8 cellular contexts compared by ENCODE assay signal in the genomic region with DNA sequence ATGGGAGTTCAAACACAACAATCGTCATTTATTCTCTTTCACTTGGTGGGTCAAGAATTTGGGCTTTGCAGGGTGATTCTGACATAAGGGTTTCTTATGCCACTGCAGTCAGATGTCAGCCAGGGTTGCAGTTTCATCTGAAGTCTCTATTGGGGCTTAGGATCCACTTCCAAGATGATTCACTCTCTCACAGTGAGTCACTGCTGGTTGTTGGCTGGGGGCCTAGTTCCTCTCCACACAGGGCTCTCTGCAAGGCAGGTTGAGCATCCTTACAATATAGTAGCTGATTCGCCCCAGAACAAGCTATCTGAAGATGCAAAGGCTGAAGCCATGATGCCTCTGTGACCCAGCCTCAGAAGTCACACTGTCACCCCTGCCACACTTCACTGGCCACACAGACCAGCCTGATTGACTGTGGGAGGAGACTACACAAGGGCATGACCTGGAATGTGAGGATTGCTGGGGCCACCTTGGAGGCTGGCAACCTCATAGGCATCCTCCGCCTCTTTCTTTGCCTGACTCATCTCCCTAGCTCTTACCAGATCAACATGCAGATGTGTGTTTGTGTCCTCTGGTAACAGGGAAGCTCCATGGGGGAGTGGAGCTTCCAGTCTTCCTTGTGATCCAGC. TPM values are rescaled to one million over a fixed set of nuclear protein-coding genes. Genes with fewer than 3 reads are reported as not detected.
DNase-seq lines count a peak whose midpoint lies in the region; ATAC-seq, FAIRE-seq and TF ChIP-seq lines count a peak whose summit lies in the region.

No MANE protein-coding gene starts in this region.

- H3K36me3 Mint-ChIP-seq in stimulated activated memory B cell treated with anti-CD40 and anti-IgM and Interleukin-4, amounts not matched to agents 10 μg/mL and 1 μg/mL and 100 μg/mL, for 72 hours: peaks cover 23% of the 10 kb centered on the region

- CTCF ChIA-PET in A549 (lab: Yijun Ruan, JAX): interaction anchor here (1.0 to 2.1 kb wide), 3 partner anchors 17 to 135 kb away, joined by 3 to 10 read pairs (median 5); no protein-coding TSS in a partner anchor

- TF ChIP-seq CTCF in A549 (IDR thresholded peaks at IDR 0.05) (no peak), GM13977 (IDR thresholded peaks at IDR 0.05; ENCODE audit: extremely low read depth, insufficient read depth, missing control alignments) (no peak)

- H3K9me3 Mint-ChIP-seq in stimulated activated memory B cell treated with anti-CD40 and anti-IgM and Interleukin-4, amounts not matched to agents 10 μg/mL and 1 μg/mL and 100 μg/mL, for 72 hours: peaks cover 7% of the 10 kb centered on the region

- H3K9me3 ChIP-seq in A549: peaks cover 19% of the 10 kb centered on the region

- FAIRE-seq in A549 (lab: Jason Lieb, UNC): no peak

- H3K27ac ChIP-seq in A549: peak overlapping the region; percentile 68 to 70; a peak in 5 of 6 replicates

- H3K4me1 ChIP-seq in A549: peaks cover 38% of the 10 kb centered on the region

- no peak overlapping the region for H3K4me3 Mint-ChIP-seq in stimulated activated memory B cell treated with anti-CD40 and anti-IgM and Interleukin-4, amounts not matched to agents 10 μg/mL and 1 μg/mL and 100 μg/mL, for 72 hours

- POLR2A ChIA-PET in A549 (lab: Yijun Ruan, JAX): interaction anchor here (1.0 kb wide), 1 partner anchor 43 kb away, joined by 3 read pairs; a partner anchor contains a TSS

- peaks cover 54% of the 10 kb centered on the region for H3K4me1 Mint-ChIP-seq in stimulated activated memory B cell treated with anti-CD40 and anti-IgM and Interleukin-4, amounts not matched to agents 10 μg/mL and 1 μg/mL and 100 μg/mL, for 72 hours

- H3K4me3 ChIP-seq in A549: no peak overlapping the region

- TF ChIP-seq RAD21 in A549 (conservative IDR thresholded peaks at IDR 0.05 in 1 of 2, IDR thresholded peaks at IDR 0.05 in 1 of 2): no peak

- no peaks in the 10 kb centered on the region for H3K27me3 Mint-ChIP-seq in stimulated activated memory B cell treated with anti-CD40 and anti-IgM and Interleukin-4, amounts not matched to agents 10 μg/mL and 1 μg/mL and 100 μg/mL, for 72 hours

- WGBS in A549 (ENCODE audit: missing lambda C conversion rate): 23% methylated on average over 3 of the region's 3 CpGs

- no peak for TF ChIP-seq EP300 in A549 (IDR thresholded peaks at IDR 0.05)

- in situ Hi-C loops in GM13977 (cut with MboI; ENCODE audit: low pct_unique_long_range_greater_than_20kb, low sequenced_read_pairs, unreplicated experiment): no loop called here

- DNase-seq in A549 (ENCODE audit: low read depth in 1 of 2, low spot score in 1 of 2): peak; percentile 56 to 77
- DNase-seq in HT-29 (ENCODE audit: low spot score): peak; percentile 90
- peak; percentile 75 to 78 for DNase-seq in activated T-cell treated with anti-CD3 and anti-CD28 coated beads, Interleukin-2, amount 50 U/mL, for 48 hours
- DNase-seq in islet precursor cell: peak; percentile 66
- no peak for DNase-seq in SK-N-DZ (ENCODE audit: low spot score)
- no peak for DNase-seq in GM13977 (ENCODE audit: low spot score)

- ATAC-seq in A549 (peak; percentile 11 to 46; a peak in 5 of 6 replicates), HG02623 (IDR thresholded peaks at IDR 0.05; ENCODE audit: unreplicated experiment) (no peak)
- ATAC-seq in stimulated activated memory B cell treated with anti-CD40 and anti-IgM and Interleukin-4, amounts not matched to agents 10 μg/mL and 1 μg/mL and 100 μg/mL, for 72 hours: no peak

- peak overlapping the region; percentile 88 for H3K27ac Mint-ChIP-seq in stimulated activated memory B cell treated with anti-CD40 and anti-IgM and Interleukin-4, amounts not matched to agents 10 μg/mL and 1 μg/mL and 100 μg/mL, for 72 hours

- H3K4me2 ChIP-seq in A549: peak overlapping the region; percentile 26; the same call in 2 of the 3 replicates

- TF ChIP-seq POLR2A in A549 (IDR thresholded peaks at IDR 0.05; ENCODE audit: low read length): no peak

TF ChIP-seq in A549, 52 proteins besides CTCF, POLR2A, EP300 and RAD21:
- peak; percentile 52 for TF ChIP-seq ZFP36 (IDR thresholded peaks at IDR 0.05; ENCODE audit: borderline replicate concordance, partially characterized antibody)
- peak; percentile 21; the same call in 1 of the 2 replicates for TF ChIP-seq GATA3 (IDR thresholded peaks at IDR 0.05; ENCODE audit: borderline replicate concordance)
- TF ChIP-seq JUNB (IDR thresholded peaks at IDR 0.05): peak; percentile 64
- TF ChIP-seq, protein P1, sequence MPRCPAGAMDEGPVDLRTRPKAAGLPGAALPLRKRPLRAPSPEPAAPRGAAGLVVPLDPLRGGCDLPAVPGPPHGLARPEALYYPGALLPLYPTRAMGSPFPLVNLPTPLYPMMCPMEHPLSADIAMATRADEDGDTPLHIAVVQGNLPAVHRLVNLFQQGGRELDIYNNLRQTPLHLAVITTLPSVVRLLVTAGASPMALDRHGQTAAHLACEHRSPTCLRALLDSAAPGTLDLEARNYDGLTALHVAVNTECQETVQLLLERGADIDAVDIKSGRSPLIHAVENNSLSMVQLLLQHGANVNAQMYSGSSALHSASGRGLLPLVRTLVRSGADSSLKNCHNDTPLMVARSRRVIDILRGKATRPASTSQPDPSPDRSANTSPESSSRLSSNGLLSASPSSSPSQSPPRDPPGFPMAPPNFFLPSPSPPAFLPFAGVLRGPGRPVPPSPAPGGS (IDR thresholded peaks at IDR 0.05): no peak
- TF ChIP-seq FOSL2 (IDR thresholded peaks at IDR 0.05): peak; percentile 88
- peak; percentile 94 for TF ChIP-seq FOSL2 (CRISPR knock-in tag; IDR thresholded peaks at IDR 0.05)
TF ChIP-seq in A549: peak in this region for 4.

RNA-seq across cellular contexts. Expression of a gene that starts 4.5 kb away (rescaled TPM):
- polyA plus RNA-seq in A549 (2011; rRNA removed): 27.6 and 36.0 TPM in 2 replicates
- 108 and 125 TPM in 2 replicates for polyA plus RNA-seq in A549 (2012; cell fraction: cytosol; rRNA removed)
- 124 and 150 TPM in 2 replicates for polyA plus RNA-seq in A549 (2012; cell fraction: nucleus; rRNA removed)
- 30.3 to 34.5 TPM (median 33.2 TPM) in 3 replicates for polyA plus RNA-seq in A549 (2017; fragmentation: RNase III; extraction: RNeasy Plus Mini Kit Qiagen cat#74134 plus additional on column Dnase treatment)
- polyA minus RNA-seq in A549 (2011; rRNA and poly(A)+ RNA removed): 20.2 and 23.0 TPM in 2 replicates
- 142 and 170 TPM in 2 replicates for total RNA-seq in HT-29 (2014; rRNA removed; shearing (Covaris generic))
- polyA plus RNA-seq in SK-N-DZ (2014; cell fraction: cytosol; rRNA removed): 16.7 and 29.0 TPM in 2 replicates
- 28.9 and 39.7 TPM in 2 replicates for polyA plus RNA-seq in SK-N-DZ (2014; cell fraction: nucleus; rRNA removed)

RNA-seq across cellular contexts. Expression of a gene that starts 33.1 kb away (rescaled TPM):
- polyA plus RNA-seq in A549 (2011; rRNA removed) (0.27 and 0.66 TPM in 2 replicates), A549 (2017; fragmentation: RNase III; extraction: RNeasy Plus Mini Kit Qiagen cat#74134 plus additional on column Dnase treatment) (0.34 to 0.46 TPM (median 0.42 TPM) in 3 replicates)
- polyA plus RNA-seq in A549 (2012; cell fraction: cytosol; rRNA removed): 1.3 and 1.9 TPM in 2 replicates
- 1.7 TPM in 2 replicates for polyA plus RNA-seq in A549 (2012; cell fraction: nucleus; rRNA removed)
- polyA minus RNA-seq in A549 (2011; rRNA and poly(A)+ RNA removed): 0.25 TPM in 1 of 2 replicates, not detected in the other
- total RNA-seq in HT-29 (2014; rRNA removed; shearing (Covaris generic)): 1.6 and 4.5 TPM in 2 replicates
- polyA plus RNA-seq in SK-N-DZ (2014; cell fraction: cytosol; rRNA removed): not detected in 2 replicates
- polyA plus RNA-seq in SK-N-DZ (2014; cell fraction: nucleus; rRNA removed): not detected in 2 replicates

RNA-seq across cellular contexts. Expression of a gene that starts 42.5 kb away (rescaled TPM):
- polyA plus RNA-seq in A549 (2011; rRNA removed) (27.0 and 37.9 TPM in 2 replicates), A549 (2017; fragmentation: RNase III; extraction: RNeasy Plus Mini Kit Qiagen cat#74134 plus additional on column Dnase treatment) (60.4 to 69.6 TPM (median 62.0 TPM) in 3 replicates)
- polyA plus RNA-seq in A549 (2012; cell fraction: cytosol; rRNA removed): 54.7 and 84.0 TPM in 2 replicates
- 42.3 and 55.7 TPM in 2 replicates for polyA plus RNA-seq in A549 (2012; cell fraction: nucleus; rRNA removed)
- polyA minus RNA-seq in A549 (2011; rRNA and poly(A)+ RNA removed): 16.0 and 23.0 TPM in 2 replicates
- total RNA-seq in HT-29 (2014; rRNA removed; shearing (Covaris generic)): 45.0 and 49.7 TPM in 2 replicates
- polyA plus RNA-seq in SK-N-DZ (2014; cell fraction: cytosol; rRNA removed): 9.9 and 12.7 TPM in 2 replicates
- polyA plus RNA-seq in SK-N-DZ (2014; cell fraction: nucleus; rRNA removed): 5.5 and 6.9 TPM in 2 replicates

Comparison
In these comparisons a context has a peak if more than half of its experiments do, and no peak if none do; other contexts are left out.
1. ATAC-seq: peak in A549 (2 of 2); none in stimulated activated memory B cell treated with anti-CD40 and anti-IgM and Interleukin-4, amounts not matched to agents 10 μg/mL and 1 μg/mL and 100 μg/mL, for 72 hours (single experiment) and HG02623 (single experiment).
2. DNase-seq: peak in A549 (2 of 2), HT-29 (single experiment), activated T-cell treated with anti-CD3 and anti-CD28 coated beads, Interleukin-2, amount 50 U/mL, for 48 hours (2 of 2) and islet precursor cell (single experiment); none in SK-N-DZ (single experiment) and GM13977 (single experiment).